In the genomic region with DNA sequence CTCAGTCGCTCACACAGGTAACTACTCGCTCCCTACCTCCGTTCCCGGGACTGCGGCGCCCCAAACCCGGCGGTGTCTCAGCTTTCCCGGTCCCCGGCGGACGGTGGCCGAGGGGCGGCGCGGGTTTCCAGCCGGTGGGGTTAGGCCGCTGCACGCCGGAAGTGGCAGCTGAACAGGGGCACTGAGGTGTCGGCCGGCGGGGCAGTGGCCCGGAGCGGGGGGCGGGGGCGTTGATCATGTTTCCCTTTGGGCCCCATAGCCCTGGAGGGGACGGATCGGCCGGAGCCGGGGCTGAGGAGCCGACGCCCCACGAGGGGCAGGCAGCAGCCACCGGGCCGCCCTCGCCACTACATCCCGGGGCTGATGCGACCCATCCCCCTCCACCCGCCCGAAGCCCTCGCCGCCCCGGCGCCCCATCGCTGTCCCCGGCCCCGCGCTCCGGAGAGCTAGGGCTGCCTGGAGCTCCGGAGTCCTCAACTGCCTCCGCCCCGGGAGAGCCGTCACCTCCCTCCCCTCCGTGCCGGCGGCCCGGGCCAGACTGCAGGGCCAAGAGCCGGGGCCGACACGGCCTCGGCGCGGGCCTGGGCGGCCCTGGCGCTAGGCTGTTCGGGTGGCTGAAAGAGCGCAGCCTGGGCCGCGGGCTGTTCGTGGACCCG, we compare ENCODE assay signal across 1 cellular context.
A peak's percentile ranks its signal among the peaks of the same experiment; 100 is the strongest.
TF ChIP-seq lines count a peak whose summit lies in the region.

A gene with protein sequence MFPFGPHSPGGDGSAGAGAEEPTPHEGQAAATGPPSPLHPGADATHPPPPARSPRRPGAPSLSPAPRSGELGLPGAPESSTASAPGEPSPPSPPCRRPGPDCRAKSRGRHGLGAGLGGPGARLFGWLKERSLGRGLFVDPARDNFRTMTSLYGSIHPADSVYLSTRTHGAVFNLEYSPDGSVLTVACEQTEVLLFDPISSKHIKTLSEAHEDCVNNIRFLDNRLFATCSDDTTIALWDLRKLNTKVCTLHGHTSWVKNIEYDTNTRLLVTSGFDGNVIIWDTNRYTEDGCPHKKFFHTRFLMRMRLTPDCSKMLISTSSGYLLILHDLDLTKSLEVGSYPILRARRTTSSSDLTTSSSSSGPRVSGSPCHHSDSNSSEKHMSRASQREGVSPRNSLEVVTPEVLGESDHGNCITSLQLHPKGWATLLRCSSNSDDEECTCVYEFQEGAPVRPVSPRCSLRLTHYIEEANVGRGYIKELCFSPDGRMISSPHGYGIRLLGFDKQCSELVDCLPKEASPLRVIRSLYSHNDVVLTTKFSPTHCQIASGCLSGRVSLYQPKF (plus strand): TSS at position 167 of the 656 bp plus-strand sequence. CDS start 70 bp downstream, at position 237.

TF ChIP-seq in HepG2, 621 proteins besides CTCF, POLR2A, EP300 and RAD21 (continued from another document and continues in another):
- TF ChIP-seq, protein P1, sequence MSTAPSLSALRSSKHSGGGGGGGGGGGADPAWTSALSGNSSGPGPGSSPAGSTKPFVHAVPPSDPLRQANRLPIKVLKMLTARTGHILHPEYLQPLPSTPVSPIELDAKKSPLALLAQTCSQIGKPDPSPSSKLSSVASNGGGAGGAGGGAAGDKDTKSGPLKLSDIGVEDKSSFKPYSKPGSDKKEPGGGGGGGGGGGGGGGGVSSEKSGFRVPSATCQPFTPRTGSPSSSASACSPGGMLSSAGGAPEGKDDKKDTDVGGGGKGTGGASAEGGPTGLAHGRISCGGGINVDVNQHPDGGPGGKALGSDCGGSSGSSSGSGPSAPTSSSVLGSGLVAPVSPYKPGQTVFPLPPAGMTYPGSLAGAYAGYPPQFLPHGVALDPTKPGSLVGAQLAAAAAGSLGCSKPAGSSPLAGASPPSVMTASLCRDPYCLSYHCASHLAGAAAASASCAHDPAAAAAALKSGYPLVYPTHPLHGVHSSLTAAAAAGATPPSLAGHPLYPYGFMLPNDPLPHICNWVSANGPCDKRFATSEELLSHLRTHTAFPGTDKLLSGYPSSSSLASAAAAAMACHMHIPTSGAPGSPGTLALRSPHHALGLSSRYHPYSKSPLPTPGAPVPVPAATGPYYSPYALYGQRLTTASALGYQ (CRISPR knock-in tag; IDR thresholded peaks at IDR 0.05): peak; percentile 49; the same call in 1 of the 2 replicates
- TF ChIP-seq, protein P2, sequence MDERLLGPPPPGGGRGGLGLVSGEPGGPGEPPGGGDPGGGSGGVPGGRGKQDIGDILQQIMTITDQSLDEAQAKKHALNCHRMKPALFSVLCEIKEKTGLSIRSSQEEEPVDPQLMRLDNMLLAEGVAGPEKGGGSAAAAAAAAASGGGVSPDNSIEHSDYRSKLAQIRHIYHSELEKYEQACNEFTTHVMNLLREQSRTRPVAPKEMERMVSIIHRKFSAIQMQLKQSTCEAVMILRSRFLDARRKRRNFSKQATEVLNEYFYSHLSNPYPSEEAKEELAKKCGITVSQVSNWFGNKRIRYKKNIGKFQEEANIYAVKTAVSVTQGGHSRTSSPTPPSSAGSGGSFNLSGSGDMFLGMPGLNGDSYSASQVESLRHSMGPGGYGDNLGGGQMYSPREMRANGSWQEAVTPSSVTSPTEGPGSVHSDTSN (CRISPR knock-in tag; IDR thresholded peaks at IDR 0.05): no peak
- TF ChIP-seq PHB2 (IDR thresholded peaks at IDR 0.05; ENCODE audit: partially characterized antibody) (no peak), ATF7 (IDR thresholded peaks at IDR 0.05) (no peak), ATF7 (CRISPR knock-in tag; IDR thresholded peaks at IDR 0.05) (peak; percentile 55; the same call in 1 of the 2 replicates), TMF1 (CRISPR knock-in tag; IDR thresholded peaks at IDR 0.05; ENCODE audit: low read depth) (peak; percentile 91), ZNF205 (CRISPR knock-in tag; IDR thresholded peaks at IDR 0.05) (peak; percentile 82; the same call in 1 of the 2 replicates), RCOR2 (CRISPR knock-in tag; IDR thresholded peaks at IDR 0.05) (peak; percentile 85), KDM1A (CRISPR knock-in tag; IDR thresholded peaks at IDR 0.05) (no peak), ZNF883 (CRISPR knock-in tag; IDR thresholded peaks at IDR 0.05; ENCODE audit: not compliant biosample characterization) (no peak), ZNF652 (CRISPR knock-in tag; IDR thresholded peaks at IDR 0.05; ENCODE audit: borderline replicate concordance, low read depth) (no peak; the same call in 1 of the 2 replicates), KAT8 (CRISPR knock-in tag; IDR thresholded peaks at IDR 0.05) (peak; percentile 97), IKZF1 (IDR thresholded peaks at IDR 0.05) (no peak), PITX1 (CRISPR knock-in tag; IDR thresholded peaks at IDR 0.05) (peak; percentile 90; the same call in 1 of the 2 replicates), KDM2A (CRISPR knock-in tag; IDR thresholded peaks at IDR 0.05; ENCODE audit: borderline replicate concordance, low read depth) (peak; percentile 100), SNAPC2 (CRISPR knock-in tag; IDR thresholded peaks at IDR 0.05) (peak; percentile 87; the same call in 1 of the 2 replicates), HIVEP1 (CRISPR knock-in tag; IDR thresholded peaks at IDR 0.05) (peak; percentile 96), SP2 (CRISPR knock-in tag; IDR thresholded peaks at IDR 0.05) (peak; percentile 70), CEBPB (IDR thresholded peaks at IDR 0.05; ENCODE audit: borderline replicate concordance, low read depth, low read length) (no peak), MBNL3 (CRISPR knock-in tag; conservative IDR thresholded peaks at IDR 0.05) (no peak), ZFX (CRISPR knock-in tag; IDR thresholded peaks at IDR 0.05; ENCODE audit: low read depth) (peak; percentile 90), ZNF12 (CRISPR knock-in tag; IDR thresholded peaks at IDR 0.05) (peak; percentile 68), PBX3 (CRISPR knock-in tag; IDR thresholded peaks at IDR 0.05; ENCODE audit: borderline replicate concordance) (no peak), XBP1 (CRISPR knock-in tag; IDR thresholded peaks at IDR 0.05) (no peak), ZFP1 (CRISPR knock-in tag; IDR thresholded peaks at IDR 0.05) (peak; percentile 91), SMAD9 (CRISPR knock-in tag; IDR thresholded peaks at IDR 0.05) (no peak), ZNF562 (CRISPR knock-in tag; IDR thresholded peaks at IDR 0.05; ENCODE audit: borderline replicate concordance) (peak; percentile 32; the same call in 1 of the 2 replicates), TRAFD1 (CRISPR knock-in tag; IDR thresholded peaks at IDR 0.05; ENCODE audit: borderline replicate concordance) (peak; percentile 69; the same call in 1 of the 2 replicates), NFAT5 (CRISPR knock-in tag; IDR thresholded peaks at IDR 0.05) (peak; percentile 22; the same call in 1 of the 2 replicates), TBP (CRISPR knock-in tag; IDR thresholded peaks at IDR 0.05) (no peak), PHF5A (CRISPR knock-in tag; IDR thresholded peaks at IDR 0.05; ENCODE audit: low read depth, unreplicated experiment) (peak; percentile 93), HNF4A (CRISPR knock-in tag; IDR thresholded peaks at IDR 0.05) (peak; percentile 58), RFX1 (IDR thresholded peaks at IDR 0.05) (no peak), ZNF317 (CRISPR knock-in tag; IDR thresholded peaks at IDR 0.05) (0 out of 2 replicates have a peak, but pooled peaks have one; percentile 77), MYC (CRISPR knock-in tag; IDR thresholded peaks at IDR 0.05; ENCODE audit: borderline replicate concordance) (peak; percentile 88), ZNF766 (CRISPR knock-in tag; IDR thresholded peaks at IDR 0.05; ENCODE audit: borderline replicate concordance) (no peak)
- TF ChIP-seq, protein P3, sequence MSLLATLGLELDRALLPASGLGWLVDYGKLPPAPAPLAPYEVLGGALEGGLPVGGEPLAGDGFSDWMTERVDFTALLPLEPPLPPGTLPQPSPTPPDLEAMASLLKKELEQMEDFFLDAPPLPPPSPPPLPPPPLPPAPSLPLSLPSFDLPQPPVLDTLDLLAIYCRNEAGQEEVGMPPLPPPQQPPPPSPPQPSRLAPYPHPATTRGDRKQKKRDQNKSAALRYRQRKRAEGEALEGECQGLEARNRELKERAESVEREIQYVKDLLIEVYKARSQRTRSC (CRISPR knock-in tag; IDR thresholded peaks at IDR 0.05; ENCODE audit: low read depth): no peak
- TF ChIP-seq, protein P4, sequence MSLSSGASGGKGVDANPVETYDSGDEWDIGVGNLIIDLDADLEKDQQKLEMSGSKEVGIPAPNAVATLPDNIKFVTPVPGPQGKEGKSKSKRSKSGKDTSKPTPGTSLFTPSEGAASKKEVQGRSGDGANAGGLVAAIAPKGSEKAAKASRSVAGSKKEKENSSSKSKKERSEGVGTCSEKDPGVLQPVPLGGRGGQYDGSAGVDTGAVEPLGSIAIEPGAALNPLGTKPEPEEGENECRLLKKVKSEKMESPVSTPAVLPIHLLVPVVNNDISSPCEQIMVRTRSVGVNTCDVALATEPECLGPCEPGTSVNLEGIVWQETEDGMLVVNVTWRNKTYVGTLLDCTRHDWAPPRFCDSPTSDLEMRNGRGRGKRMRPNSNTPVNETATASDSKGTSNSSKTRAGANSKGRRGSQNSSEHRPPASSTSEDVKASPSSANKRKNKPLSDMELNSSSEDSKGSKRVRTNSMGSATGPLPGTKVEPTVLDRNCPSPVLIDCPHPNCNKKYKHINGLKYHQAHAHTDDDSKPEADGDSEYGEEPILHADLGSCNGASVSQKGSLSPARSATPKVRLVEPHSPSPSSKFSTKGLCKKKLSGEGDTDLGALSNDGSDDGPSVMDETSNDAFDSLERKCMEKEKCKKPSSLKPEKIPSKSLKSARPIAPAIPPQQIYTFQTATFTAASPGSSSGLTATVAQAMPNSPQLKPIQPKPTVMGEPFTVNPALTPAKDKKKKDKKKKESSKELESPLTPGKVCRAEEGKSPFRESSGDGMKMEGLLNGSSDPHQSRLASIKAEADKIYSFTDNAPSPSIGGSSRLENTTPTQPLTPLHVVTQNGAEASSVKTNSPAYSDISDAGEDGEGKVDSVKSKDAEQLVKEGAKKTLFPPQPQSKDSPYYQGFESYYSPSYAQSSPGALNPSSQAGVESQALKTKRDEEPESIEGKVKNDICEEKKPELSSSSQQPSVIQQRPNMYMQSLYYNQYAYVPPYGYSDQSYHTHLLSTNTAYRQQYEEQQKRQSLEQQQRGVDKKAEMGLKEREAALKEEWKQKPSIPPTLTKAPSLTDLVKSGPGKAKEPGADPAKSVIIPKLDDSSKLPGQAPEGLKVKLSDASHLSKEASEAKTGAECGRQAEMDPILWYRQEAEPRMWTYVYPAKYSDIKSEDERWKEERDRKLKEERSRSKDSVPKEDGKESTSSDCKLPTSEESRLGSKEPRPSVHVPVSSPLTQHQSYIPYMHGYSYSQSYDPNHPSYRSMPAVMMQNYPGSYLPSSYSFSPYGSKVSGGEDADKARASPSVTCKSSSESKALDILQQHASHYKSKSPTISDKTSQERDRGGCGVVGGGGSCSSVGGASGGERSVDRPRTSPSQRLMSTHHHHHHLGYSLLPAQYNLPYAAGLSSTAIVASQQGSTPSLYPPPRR (CRISPR knock-in tag; IDR thresholded peaks at IDR 0.05; ENCODE audit: borderline replicate concordance): peak; percentile 50; the same call in 1 of the 2 replicates
